In the genomic region with DNA sequence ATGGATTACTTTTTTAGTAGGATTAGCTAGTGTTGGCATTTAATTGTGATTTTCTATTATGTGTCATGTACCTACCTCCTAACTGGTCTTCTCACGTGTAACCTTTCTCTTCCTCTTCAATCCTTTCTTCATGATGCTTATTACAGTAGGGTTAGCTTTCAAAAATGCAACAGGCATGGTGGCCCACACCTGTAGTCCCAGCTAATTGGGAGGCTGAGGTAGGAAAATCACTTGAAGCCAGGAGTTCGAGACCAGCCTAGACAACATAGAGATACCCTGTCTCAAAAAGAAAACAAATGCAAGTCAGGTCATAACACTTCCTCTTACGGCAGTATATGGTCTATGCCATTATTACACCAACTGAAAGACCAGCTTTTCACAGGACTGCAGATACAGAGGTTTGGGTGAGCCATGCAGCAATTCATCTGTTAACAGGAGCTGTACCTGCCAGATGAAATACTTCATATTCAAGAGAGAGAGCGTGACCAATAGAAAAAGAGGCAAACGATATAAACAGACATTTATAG, we compare ENCODE assay signal across 1 cellular context.
TF ChIP-seq lines count a peak whose summit lies in the region.

No MANE protein-coding gene starts in this region.

TF ChIP-seq in GM12878, 131 proteins besides CTCF, POLR2A, EP300 and RAD21:
- TF ChIP-seq SPI1 (IDR thresholded peaks at IDR 0.05; ENCODE audit: borderline replicate concordance, insufficient read depth, low read depth, low read length) (peak; percentile 23; the same call in 1 of the 2 replicates), JUND (IDR thresholded peaks at IDR 0.05; ENCODE audit: low read depth, low read length) (no peak)
- TF ChIP-seq, protein P1, sequence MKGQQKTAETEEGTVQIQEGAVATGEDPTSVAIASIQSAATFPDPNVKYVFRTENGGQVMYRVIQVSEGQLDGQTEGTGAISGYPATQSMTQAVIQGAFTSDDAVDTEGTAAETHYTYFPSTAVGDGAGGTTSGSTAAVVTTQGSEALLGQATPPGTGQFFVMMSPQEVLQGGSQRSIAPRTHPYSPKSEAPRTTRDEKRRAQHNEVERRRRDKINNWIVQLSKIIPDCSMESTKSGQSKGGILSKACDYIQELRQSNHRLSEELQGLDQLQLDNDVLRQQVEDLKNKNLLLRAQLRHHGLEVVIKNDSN (IDR thresholded peaks at IDR 0.05; ENCODE audit: borderline replicate concordance, extremely low read length, insufficient read depth, low read depth, low read length): no peak
